Comparison of ENCODE assay signal across 18 cellular contexts in genomic region chr12:25970082-25970481, GRCh38. TPM values are rescaled to one million over a fixed set of nuclear protein-coding genes. Genes with fewer than 3 reads are reported as not detected.
DNase-seq lines count a peak whose midpoint lies in the region; ATAC-seq and TF ChIP-seq lines count a peak whose summit lies in the region.
"Had no signal": no experiment of that assay in that cellular context is flagged by ENCODE, and none has a peak within 500 bp of the region (broad histone marks: within the 10 kb centered on the region; RNA-seq: fewer than 3 reads in every experiment).

No MANE protein-coding gene starts in this region.

- H3K27ac Mint-ChIP-seq in mesothelial cell of epicardium = no peak overlapping the region

- DNase-seq in HT1080 (ENCODE audit: low read depth) (peak; percentile 83), astrocyte of the spinal cord (ENCODE audit: low read depth, low spot score) (peak; percentile 23), kidney tubule cell (ENCODE audit: low spot score) (peak; percentile 94), mesothelial cell of epicardium (ENCODE audit: low spot score in 2 of 2, unreplicated experiment in 2 of 2) (no peak), tibial artery (no peak)
- DNase-seq: DMS 273 treated with DMSO at 0.1 percent for 48 hours, H9, MV-4-11, NCI-H1436 treated with DMSO at 0.1 percent for 48 hours, NCI-H2029 treated with DMSO at 0.1 percent for 48 hours, NCI-H2171 treated with DMSO at 0.1 percent for 48 hours, NCI-H446 treated with DMSO at 0.1 percent for 48 hours, NCI-H748 treated with DMSO at 0.1 percent for 48 hours, OCI-M1 had no signal

- peaks cover 4% of the 10 kb centered on the region for H3K36me3 Mint-ChIP-seq in mesothelial cell of epicardium

- ATAC-seq in GM21737 (IDR thresholded peaks at IDR 0.05; ENCODE audit: unreplicated experiment) (no peak), HG03095 (IDR thresholded peaks at IDR 0.05; ENCODE audit: unreplicated experiment) (no peak)

- intact Hi-C loops in tibial artery (cut with DNase I; ENCODE audit: low total_unique reads) = no loop called here

- H3K36me3 ChIP-seq in tibial artery = no peaks in the 10 kb centered on the region
- H3K36me3 ChIP-seq: BLaER1 treated with 17β-estradiol and CSF1 and Interleukin-3, amounts not matched to agents 10 nM and 100 nM had no signal

- H3K9me3 Mint-ChIP-seq in mesothelial cell of epicardium = no peaks in the 10 kb centered on the region
- H3K9me3 Mint-ChIP-seq: H9 had no signal

- no peak overlapping the region for H3K4me3 Mint-ChIP-seq in mesothelial cell of epicardium
- H3K4me3 Mint-ChIP-seq: H9 had no signal

- H3K27ac ChIP-seq in C4-2B (peak overlapping the region; percentile 69), tibial artery (no peak overlapping the region)
- H3K27ac ChIP-seq: BLaER1 treated with 17β-estradiol and CSF1 and Interleukin-3, amounts not matched to agents 10 nM and 100 nM had no signal

- H3K27me3 Mint-ChIP-seq in mesothelial cell of epicardium (ENCODE audit: low read depth) = no peaks in the 10 kb centered on the region

- peaks cover 0 to 56% (median 7%) of the 10 kb centered on the region in 4 donors for H3K4me1 ChIP-seq in tibial artery

- in situ Hi-C loops in astrocyte of the spinal cord (cut with HindIII; ENCODE audit: low sequenced_read_pairs) = no loop called here

- no peaks in the 10 kb centered on the region for H3K9me3 ChIP-seq in tibial artery
- H3K9me3 ChIP-seq: BLaER1 treated with 17β-estradiol and CSF1 and Interleukin-3, amounts not matched to agents 10 nM and 100 nM had no signal

- no peaks in the 10 kb centered on the region for H3K27me3 ChIP-seq in tibial artery
- H3K27me3 ChIP-seq: BLaER1 treated with 17β-estradiol and CSF1 and Interleukin-3, amounts not matched to agents 10 nM and 100 nM had no signal

- H3K4me3 ChIP-seq in astrocyte of the spinal cord (ENCODE audit: low read depth, low read length) (no peak overlapping the region), tibial artery (no peak overlapping the region)
- H3K4me3 ChIP-seq: BLaER1 treated with 17β-estradiol and CSF1 and Interleukin-3, amounts not matched to agents 10 nM and 100 nM had no signal

- TF ChIP-seq CTCF in C4-2B (conservative IDR thresholded peaks at IDR 0.05) (no peak), astrocyte of the spinal cord (IDR thresholded peaks at IDR 0.05; ENCODE audit: low read depth, low read length) (no peak), mesothelial cell of epicardium (IDR thresholded peaks at IDR 0.05; ENCODE audit: unreplicated experiment) (no peak), tibial artery (IDR thresholded peaks at IDR 0.05) (no peak)

- H3K4me1 Mint-ChIP-seq in mesothelial cell of epicardium = peaks cover 38% of the 10 kb centered on the region

RNA-seq across cellular contexts. Expression of gene RASSF8, which starts 11.6 kb away (rescaled TPM):
- total RNA-seq in HT1080 (2014; rRNA removed; shearing (Covaris generic)) = 33.5 and 45.6 TPM in 2 replicates
- 34.8 and 52.4 TPM in 2 replicates for polyA plus RNA-seq in HT1080 (2015; cell fraction: cytosol; rRNA removed)
- polyA plus RNA-seq in HT1080 (2015; cell fraction: nucleus; rRNA removed) = 40.5 and 44.7 TPM in 2 replicates
- total RNA-seq in mesothelial cell of epicardium = 60.6 to 62.8 TPM (median 61.8 TPM) in 3 replicates

Comparison
In these comparisons a context has a peak if more than half of its experiments do, and no peak if none do; other contexts are left out.
1. DNase-seq: peak in HT1080 (single experiment), astrocyte of the spinal cord (single experiment) and kidney tubule cell (single experiment); none in mesothelial cell of epicardium (0 of 2) and tibial artery (0 of 2).